In genomic region chr10:119007211-119007574, GRCh38 we compare ENCODE assay signal across 23 cellular contexts. TPM values are rescaled to one million over a fixed set of nuclear protein-coding genes. Genes with fewer than 3 reads are reported as not detected.
DNase-seq lines count a peak whose midpoint lies in the region; ATAC-seq and TF ChIP-seq lines count a peak whose summit lies in the region.
"Had no signal": no experiment of that assay in that cellular context is flagged by ENCODE, and none has a peak within 500 bp of the region (broad histone marks: within the 10 kb centered on the region; RNA-seq: fewer than 3 reads in every experiment).

No MANE protein-coding gene starts in this region.

- no peak overlapping the region for H2BK5ac ChIP-seq in H9 (ENCODE audit: insufficient read length, low read length)

- H2AFZ ChIP-seq in PC-3 (ENCODE audit: low read length) (no peak overlapping the region), H9 (ENCODE audit: low read length) (no peak overlapping the region)

- TF ChIP-seq CTCF in PC-3 (conservative IDR thresholded peaks at IDR 0.05; ENCODE audit: low read depth, low read length) (no peak), esophagus muscularis mucosa (IDR thresholded peaks at IDR 0.05) (no peak), sigmoid colon (IDR thresholded peaks at IDR 0.05) (no peak), H9 (conservative IDR thresholded peaks at IDR 0.05) (no peak)

- peak overlapping the region; percentile 43 for H3K4me2 ChIP-seq in PC-3 (ENCODE audit: low read length)
- no peak overlapping the region for H3K4me2 ChIP-seq in H9 (ENCODE audit: insufficient read depth, insufficient read length, low read length)

- no peak overlapping the region for H3T11ph ChIP-seq in H9 (ENCODE audit: low read length)

- no peak overlapping the region for H3K9ac ChIP-seq in PC-3 (ENCODE audit: low read length)
- H3K9ac ChIP-seq in H9 (ENCODE audit: extremely low read depth, insufficient read length, low read length), result no peak overlapping the region

- POLR2A ChIA-PET in PC-3 (lab: Charles Lee; ENCODE audit: unreplicated experiment), result no interaction called here

- H3K9me2 ChIP-seq in PC-3 (replicated peaks; ENCODE audit: low read length), result no peaks in the 10 kb centered on the region

- H4K5ac ChIP-seq in H9 (ENCODE audit: insufficient read length, low read depth, low read length), result no peak overlapping the region

- no peak overlapping the region for H4K91ac ChIP-seq in H9 (ENCODE audit: insufficient read length, low read depth, low read length)

- H2BK20ac ChIP-seq in H9 (ENCODE audit: low read depth, low read length, poor library complexity, severe bottlenecking), result no peak overlapping the region

- H3K4me1 Mint-ChIP-seq in H9, result peaks cover 8 to 10% of the 10 kb centered on the region in 2 experiments
- H3K4me1 Mint-ChIP-seq: activated CD4-positive, alpha-beta memory T cell treated with anti-CD3 and anti-CD28 coated beads, Interleukin-2, amount 10 ng/mL, durations not matched to agents 7 days and 5 days; CD4-positive, alpha-beta memory T cell had no signal

- H3K36me3 ChIP-seq in PC-3 (ENCODE audit: low read depth, low read length) (no peaks in the 10 kb centered on the region), esophagus muscularis mucosa (no peaks in the 10 kb centered on the region), sigmoid colon (no peaks in the 10 kb centered on the region)
- H3K36me3 ChIP-seq: thoracic aorta had no signal

- H4K8ac ChIP-seq in H9 (replicated peaks; ENCODE audit: insufficient read length, low read depth, low read length), result no peak overlapping the region

- no peak overlapping the region for H3K23ac ChIP-seq in H9 (ENCODE audit: insufficient read length, low read depth, low read length)

- H2BK15ac ChIP-seq in H9 (ENCODE audit: low read depth, low read length), result no peak overlapping the region

- CTCF ChIA-PET in PC-3 (lab: Charles Lee), result interaction anchor here (1.0 kb wide), 1 partner anchor 16 kb away, joined by 3 read pairs; no protein-coding TSS in a partner anchor

- H3K27ac Mint-ChIP-seq in H9, result no peak overlapping the region
- H3K27ac Mint-ChIP-seq: activated CD4-positive, alpha-beta memory T cell treated with anti-CD3 and anti-CD28 coated beads, Interleukin-2, amount 10 ng/mL, durations not matched to agents 7 days and 5 days; natural killer cell treated with Interleukin-12 subunit alpha and Interleukin-12 subunit beta and Interleukin-15 and Interleukin-18, amount 100 ng/mL, for 72 hours had no signal

- H3K27ac ChIP-seq in PC-3 (ENCODE audit: low read length) (peak overlapping the region; percentile 54), esophagus muscularis mucosa (replicated peaks in 1 of 4) (peak overlapping the region; percentile 73 to 81 (median 77)), sigmoid colon (peak overlapping the region; percentile 45 to 79 (median 75)), H9 (ENCODE audit: insufficient read length, low read depth, low read length) (no peak overlapping the region)
- H3K27ac ChIP-seq: SK-N-MC had no signal

- no peak overlapping the region for H3K14ac ChIP-seq in H9 (ENCODE audit: insufficient read depth, low read length)

- ATAC-seq in PC-3 (no peak), HG03095 (IDR thresholded peaks at IDR 0.05; ENCODE audit: unreplicated experiment) (no peak)

- WGBS in esophagus muscularis mucosa, result 28% methylated on average over 4 of the region's 4 CpGs
- 20 to 64% methylated on average over 4 of the region's 4 CpGs for WGBS in sigmoid colon, 2 donors
- WGBS in H9 (ENCODE audit: extremely low coverage, insufficient read length, low lambda C conversion rate), result no CpG with 5 or more reads among the region's 4 CpGs

- DNase-seq in DMS 273 treated with DMSO at 0.1 percent for 48 hours (lab: John Stamatoyannopoulos, UW) (peak; percentile 37), PC-3 (no peak), esophagus muscularis mucosa (ENCODE audit: extremely low spot score) (no peak), sigmoid colon (no peak), NCI-H1436 (lab: John Stamatoyannopoulos, UW) (no peak), H9 (no peak)
- DNase-seq: activated CD4-positive, alpha-beta memory T cell treated with anti-CD3 and anti-CD28 coated beads, Interleukin-2, amount 10 ng/mL, durations not matched to agents 7 days and 5 days; activated CD4-positive, CD25-positive, alpha-beta regulatory T cell; activated naive CD4-positive, alpha-beta T cell; CD4-positive, alpha-beta memory T cell; central memory CD4-positive, alpha-beta T cell; DMS79; erythroblast; Kasumi-1; mesendoderm; NCI-H1092; NCI-H774; stimulated activated CD4-positive, alpha-beta T cell treated with anti-CD3 and anti-CD28 coated beads, Interleukin-2, amount 100 ng/mL, for 24 hours; stimulated activated naive CD4-positive, alpha-beta T cell had no signal

- H3K9me3 ChIP-seq in PC-3 (ENCODE audit: low read length) (no peaks in the 10 kb centered on the region), esophagus muscularis mucosa (no peaks in the 10 kb centered on the region), sigmoid colon (no peaks in the 10 kb centered on the region), H9 (ENCODE audit: control insufficient read depth, low read depth, low read length) (no peaks in the 10 kb centered on the region)
- H3K9me3 ChIP-seq: thoracic aorta had no signal

- H2AK5ac ChIP-seq in H9 (ENCODE audit: insufficient read length, low read length), result no peak overlapping the region

- no peaks in the 10 kb centered on the region for H3K36me3 Mint-ChIP-seq in H9 (ENCODE audit: insufficient read depth in 1 of 3, low read depth in 3 of 3)
- H3K36me3 Mint-ChIP-seq: CD4-positive, alpha-beta memory T cell; natural killer cell treated with Interleukin-12 subunit alpha and Interleukin-12 subunit beta and Interleukin-15 and Interleukin-18, amount 100 ng/mL, for 72 hours had no signal

- H3K18ac ChIP-seq in H9 (ENCODE audit: insufficient read length, low read depth, low read length), result no peak overlapping the region

- no peak for TF ChIP-seq POLR2A in esophagus muscularis mucosa (IDR thresholded peaks at IDR 0.05; ENCODE audit: low read depth)
- no peak for TF ChIP-seq POLR2A in sigmoid colon (IDR thresholded peaks at IDR 0.05)

- H3K4me1 ChIP-seq in PC-3 (ENCODE audit: insufficient read depth, low read length) (peaks cover 27% of the 10 kb centered on the region), esophagus muscularis mucosa (peaks cover 10 to 23% (median 20%) of the 10 kb centered on the region in 4 donors), sigmoid colon (peaks cover 0 to 21% (median 16%) of the 10 kb centered on the region in 4 donors), H9 (ENCODE audit: insufficient read depth, low read length) (no peaks in the 10 kb centered on the region)

- TF ChIP-seq EP300 in esophagus muscularis mucosa (IDR thresholded peaks at IDR 0.05), result no peak
- no peak for TF ChIP-seq EP300 in sigmoid colon (IDR thresholded peaks at IDR 0.05)

- no peak overlapping the region for H3K4ac ChIP-seq in H9 (ENCODE audit: low read depth, low read length)

- H3K79me2 ChIP-seq in PC-3 (ENCODE audit: low read length) (no peaks in the 10 kb centered on the region), H9 (ENCODE audit: insufficient read depth, low read length) (no peaks in the 10 kb centered on the region)

- H4K20me1 ChIP-seq in PC-3 (ENCODE audit: low read length) (no peaks in the 10 kb centered on the region), H9 (ENCODE audit: control insufficient read depth, insufficient read depth, insufficient read length) (no peaks in the 10 kb centered on the region)

- no peaks in the 10 kb centered on the region for H3K79me1 ChIP-seq in H9 (ENCODE audit: insufficient read depth, low read depth, low read length, poor library complexity, severe bottlenecking)

- intact Hi-C loops in PC-3 (cut with micrococcal nuclease) (loop anchor here (2.0 to 5.0 kb wide), 2 partner anchors 18 to 55 kb away; no protein-coding TSS in a partner anchor), esophagus muscularis mucosa (cut with DNase I) (no loop called here), sigmoid colon (cut with DNase I) (loop anchor here (5.0 kb wide), 1 partner anchor 45 kb away; no protein-coding TSS in a partner anchor)

- peak overlapping the region; percentile 7; the same call in 1 of the 2 replicates for H3K4me3 ChIP-seq in PC-3 (ENCODE audit: low read length)
- no peak overlapping the region for H3K4me3 ChIP-seq in esophagus muscularis mucosa
- no peak overlapping the region for H3K4me3 ChIP-seq in sigmoid colon
- H3K4me3 ChIP-seq: SK-N-MC, thoracic aorta had no signal

- peaks cover 4% of the 10 kb centered on the region; the same call in 1 of the 2 replicates for H3K27me3 Mint-ChIP-seq in H9 (ENCODE audit: low read depth)

- no TSS peak for BruUV-seq in PC-3 (replicated peaks; lab: Mats Ljungman, UMichigan)

- H3K27me3 ChIP-seq in PC-3 (ENCODE audit: low read length), result no peaks in the 10 kb centered on the region
- no peaks in the 10 kb centered on the region for H3K27me3 ChIP-seq in esophagus muscularis mucosa
- no peaks in the 10 kb centered on the region for H3K27me3 ChIP-seq in sigmoid colon
- H3K27me3 ChIP-seq in H9 (ENCODE audit: insufficient read depth, low read length), result no peaks in the 10 kb centered on the region

- no peak overlapping the region for H3K4me3 Mint-ChIP-seq in H9
- H3K4me3 Mint-ChIP-seq: activated CD4-positive, alpha-beta memory T cell treated with anti-CD3 and anti-CD28 coated beads, Interleukin-2, amount 10 ng/mL, durations not matched to agents 7 days and 5 days; CD4-positive, alpha-beta memory T cell; natural killer cell treated with Interleukin-12 subunit alpha and Interleukin-12 subunit beta and Interleukin-15 and Interleukin-18, amount 100 ng/mL, for 72 hours had no signal

- H2BK120ac ChIP-seq in H9 (ENCODE audit: low read depth, low read length, poor library complexity, severe bottlenecking), result no peak overlapping the region

- no peak overlapping the region for H3K56ac ChIP-seq in H9 (ENCODE audit: insufficient read length, low read depth, low read length)

- peaks cover 12% of the 10 kb centered on the region for H3F3A ChIP-seq in PC-3 (ENCODE audit: low read length, unreplicated experiment)

- no peak overlapping the region for H2BK12ac ChIP-seq in H9 (ENCODE audit: insufficient read length, low read depth, low read length)

- H3K9me3 Mint-ChIP-seq in H9, result no peaks in the 10 kb centered on the region; a peak in 1 of 5 replicates
- H3K9me3 Mint-ChIP-seq: activated CD4-positive, alpha-beta memory T cell treated with anti-CD3 and anti-CD28 coated beads, Interleukin-2, amount 10 ng/mL, durations not matched to agents 7 days and 5 days; CD4-positive, alpha-beta memory T cell; natural killer cell treated with Interleukin-12 subunit alpha and Interleukin-12 subunit beta and Interleukin-15 and Interleukin-18, amount 100 ng/mL, for 72 hours had no signal

- no peaks in the 10 kb centered on the region for H3K23me2 ChIP-seq in H9 (ENCODE audit: insufficient read length, low read depth, low read length, poor library complexity, severe bottlenecking)

RNA-seq across cellular contexts. Expression of gene NANOS1, which starts 22.3 kb away (rescaled TPM):
- 5.4 and 6.0 TPM in 2 replicates for total RNA-seq in PC-3 (2014; rRNA removed)
- 10 to 100 TPM in 3 of 4 donors, 1 to 10 TPM in 1; 8.0 to 24.4 (median 14.6) TPM for total RNA-seq in esophagus muscularis mucosa
- 1 to 10 TPM; 2.6 to 4.7 (median 4.0) TPM for total RNA-seq in sigmoid colon
- polyA plus RNA-seq in sigmoid colon, result under 1 TPM in 1 of 3 donors, not detected in 2; 0.69 TPM
- 4.5 and 5.5 TPM in 2 replicates for total RNA-seq in H9 (2021)
